11 cellular contexts compared by ENCODE assay signal in the genomic region with DNA sequence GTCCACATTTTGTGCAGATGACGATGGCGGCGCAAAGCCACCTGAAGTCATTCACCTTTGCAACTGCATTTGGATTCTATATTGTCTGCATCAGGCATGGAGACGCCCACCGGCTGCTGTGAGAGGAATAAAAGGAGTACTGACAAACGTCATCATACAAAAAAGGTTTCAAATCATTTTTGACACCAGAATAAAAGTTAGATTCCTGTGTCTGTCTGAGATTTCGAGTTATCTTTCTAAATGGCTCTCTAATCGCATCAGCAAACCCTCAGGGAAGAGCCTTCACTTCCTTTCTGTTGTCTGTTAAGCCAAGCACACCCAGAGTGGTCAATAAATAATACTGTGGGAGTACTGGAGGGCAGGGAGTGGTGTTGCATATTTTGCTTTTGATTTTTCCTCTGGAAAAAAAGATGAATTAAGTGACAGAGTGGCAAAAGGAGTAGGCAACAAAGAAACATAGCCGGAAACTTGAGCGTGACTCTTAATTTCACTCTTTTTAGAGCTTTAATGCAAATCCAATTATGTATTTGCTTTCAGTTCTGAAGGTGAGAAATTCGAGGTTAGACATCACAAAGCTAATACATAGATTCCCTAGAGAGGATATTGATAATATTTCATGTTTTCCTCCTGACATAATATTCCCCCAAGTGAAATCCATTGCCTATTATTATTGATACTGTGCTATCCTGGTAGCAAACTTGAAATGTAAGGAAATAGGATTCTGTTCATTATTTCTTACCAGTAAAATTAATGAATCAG.
DNase-seq lines count a peak whose midpoint lies in the region; ATAC-seq and TF ChIP-seq lines count a peak whose summit lies in the region.
"Had no signal": no experiment of that assay in that cellular context is flagged by ENCODE, and none has a peak within 500 bp of the region (broad histone marks: within the 10 kb centered on the region; RNA-seq: fewer than 3 reads in every experiment).

No MANE protein-coding gene starts in this region.

- no peak overlapping the region for H3K4me3 ChIP-seq in BLaER1
- H3K4me3 ChIP-seq: uterus had no signal

- peak; percentile 51 for ATAC-seq in GM18517 (IDR thresholded peaks at IDR 0.05; ENCODE audit: unreplicated experiment)
- peak; percentile 60 for ATAC-seq in HG03354 (IDR thresholded peaks at IDR 0.05; ENCODE audit: poor library complexity, severe bottlenecking, unreplicated experiment)
- ATAC-seq in foreskin keratinocyte = no peak

- no peak for TF ChIP-seq CTCF in foreskin keratinocyte (conservative IDR thresholded peaks at IDR 0.05)

- no peak overlapping the region for H3K27ac ChIP-seq in BLaER1
- peak overlapping the region; percentile 10 for H3K27ac ChIP-seq in foreskin keratinocyte
- H3K27ac ChIP-seq: HL-60 had no signal

- no peak overlapping the region for H3K9ac ChIP-seq in BLaER1

- DNase-seq in foreskin keratinocyte (no peak), foreskin melanocyte (no peak), H4 (ENCODE audit: low spot score) (no peak), SIG-M5 (lab: John Stamatoyannopoulos, UW) (no peak), NCI-H2196 treated with DMSO at 0.1 percent for 48 hours (lab: John Stamatoyannopoulos, UW; ENCODE audit: unreplicated experiment) (no peak)
- DNase-seq: amniotic stem cell, uterus had no signal

- H3K4me2 ChIP-seq in BLaER1 = peak overlapping the region; percentile 18; the same call in 1 of the 2 replicates

- H3K9me3 ChIP-seq in BLaER1 = no peaks in the 10 kb centered on the region
- H3K9me3 ChIP-seq: uterus had no signal

- H3K27me3 ChIP-seq in BLaER1 (no peaks in the 10 kb centered on the region), foreskin keratinocyte (no peaks in the 10 kb centered on the region)
- H3K27me3 ChIP-seq: uterus had no signal

- H4K20me1 ChIP-seq in BLaER1 = no peaks in the 10 kb centered on the region

- H3K4me1 ChIP-seq in BLaER1 = peaks cover 16% of the 10 kb centered on the region
- peaks cover 8% of the 10 kb centered on the region for H3K4me1 ChIP-seq in foreskin keratinocyte
- H3K4me1 ChIP-seq: uterus had no signal

- H3K36me3 ChIP-seq in BLaER1 = no peaks in the 10 kb centered on the region
- H3K36me3 ChIP-seq: uterus had no signal
